ENCODE assay signal across 24 cellular contexts in genomic region chr20:1856419-1856818, GRCh38. TPM values are rescaled to one million over a fixed set of nuclear protein-coding genes. Genes with fewer than 3 reads are reported as not detected.
"Had no signal": no experiment of that assay in that cellular context is flagged by ENCODE, and none has a peak within 500 bp of the region (broad histone marks: within the 10 kb centered on the region; RNA-seq: fewer than 3 reads in every experiment).

No MANE protein-coding gene starts in this region.

- H3K4me1 Mint-ChIP-seq: activated CD4-positive, alpha-beta memory T cell treated with anti-CD3 and anti-CD28 coated beads, Interleukin-2, amount 10 ng/mL, durations not matched to agents 7 days and 5 days; activated CD8-positive, alpha-beta memory T cell treated with anti-CD3 and anti-CD28 coated beads, Interleukin-2, amount 10 ng/mL, durations not matched to agents 7 days and 5 days; activated naive CD8-positive, alpha-beta T cell treated with anti-CD3 and anti-CD28 coated beads, Interleukin-2, amount 10 ng/mL, durations not matched to agents 7 days and 5 days; stimulated activated naive CD8-positive, alpha-beta T cell treated with anti-CD3 and anti-CD28 coated beads, Interleukin-15, amount 100 ng/mL, for 72 hours had no signal

- H3K4me3 Mint-ChIP-seq: activated B cell treated with CpG ODN at 0.5 μM for 24 hours; activated CD4-positive, alpha-beta memory T cell treated with anti-CD3 and anti-CD28 coated beads, Interleukin-2, amount 10 ng/mL, durations not matched to agents 7 days and 5 days; activated CD8-positive, alpha-beta memory T cell treated with anti-CD3 and anti-CD28 coated beads, Interleukin-2, amount 10 ng/mL, durations not matched to agents 7 days and 5 days; activated naive CD8-positive, alpha-beta T cell treated with anti-CD3 and anti-CD28 coated beads, Interleukin-2, amount 10 ng/mL, durations not matched to agents 7 days and 5 days; effector memory CD8-positive, alpha-beta T cell; nephron; stimulated activated naive CD8-positive, alpha-beta T cell treated with anti-CD3 and anti-CD28 coated beads, Interleukin-15, amount 100 ng/mL, for 72 hours; type B pancreatic cell had no signal

- H3K4me1 ChIP-seq: body of pancreas, testis had no signal

- ATAC-seq: activated CD8-positive, alpha-beta memory T cell treated with anti-CD3 and anti-CD28 coated beads, Interleukin-2, amount 10 ng/mL, durations not matched to agents 7 days and 5 days; body of pancreas; effector memory CD8-positive, alpha-beta T cell; left lobe of liver; right cardiac atrium; stimulated activated naive CD8-positive, alpha-beta T cell treated with anti-CD3 and anti-CD28 coated beads, Interleukin-15, amount 100 ng/mL, for 72 hours had no signal

- H3K27ac Mint-ChIP-seq: activated B cell treated with CpG ODN at 0.5 μM for 24 hours; activated CD4-positive, alpha-beta memory T cell treated with anti-CD3 and anti-CD28 coated beads, Interleukin-2, amount 10 ng/mL, durations not matched to agents 7 days and 5 days; activated CD8-positive, alpha-beta memory T cell treated with anti-CD3 and anti-CD28 coated beads, Interleukin-2, amount 10 ng/mL, durations not matched to agents 7 days and 5 days; activated naive CD8-positive, alpha-beta T cell treated with anti-CD3 and anti-CD28 coated beads, Interleukin-2, amount 10 ng/mL, durations not matched to agents 7 days and 5 days; activated T-helper 2 cell treated with anti-CD3 and anti-CD28 coated beads, Interferon-gamma antibody, Interleukin-2, Interleukin-4, amounts not matched to agents 10 μg/mL and 5 μg/mL and 100 μg/mL, durations not matched to agents 14 hours and 24 hours and 36 hours; effector memory CD8-positive, alpha-beta T cell; nephron; stimulated activated naive CD8-positive, alpha-beta T cell treated with anti-CD3 and anti-CD28 coated beads, Interleukin-15, amount 100 ng/mL, for 72 hours; type B pancreatic cell had no signal

- H3K36me3 ChIP-seq: esophagus squamous epithelium had no signal

- DNase-seq: activated B cell treated with CpG ODN at 0.5 μM for 24 hours; activated CD4-positive, alpha-beta memory T cell treated with anti-CD3 and anti-CD28 coated beads, Interleukin-2, amount 10 ng/mL, durations not matched to agents 7 days and 5 days; activated CD4-positive, alpha-beta T cell treated with anti-CD3 and anti-CD28 coated beads for 48 hours; activated CD8-positive, alpha-beta memory T cell treated with anti-CD3 and anti-CD28 coated beads, Interleukin-2, amount 10 ng/mL, durations not matched to agents 7 days and 5 days; activated naive CD4-positive, alpha-beta T cell treated with Interleukin-2 at 50 U/mL for 16 hours; activated naive CD8-positive, alpha-beta T cell treated with anti-CD3 and anti-CD28 coated beads, Interleukin-2, amount 10 ng/mL, durations not matched to agents 7 days and 5 days; activated T-cell treated with anti-CD3 and anti-CD28 coated beads, Interleukin-2, amount 50 U/mL, for 1 hour; amygdala; body of pancreas; effector memory CD8-positive, alpha-beta T cell; esophagus squamous epithelium; foreskin melanocyte; glutamatergic neuron; nucleus accumbens; right cardiac atrium; small intestine; stimulated activated CD4-positive, alpha-beta T cell treated with anti-CD3 and anti-CD28 coated beads, Interleukin-4, amount 100 ng/mL, for 1 hour; stimulated activated naive CD8-positive, alpha-beta T cell treated with anti-CD3 and anti-CD28 coated beads, Interleukin-15, amount 100 ng/mL, for 72 hours; testis had no signal

- H3K9me3 Mint-ChIP-seq: activated B cell treated with CpG ODN at 0.5 μM for 24 hours; activated CD4-positive, alpha-beta memory T cell treated with anti-CD3 and anti-CD28 coated beads, Interleukin-2, amount 10 ng/mL, durations not matched to agents 7 days and 5 days; activated naive CD8-positive, alpha-beta T cell treated with anti-CD3 and anti-CD28 coated beads, Interleukin-2, amount 10 ng/mL, durations not matched to agents 7 days and 5 days; activated T-helper 2 cell treated with anti-CD3 and anti-CD28 coated beads, Interferon-gamma antibody, Interleukin-2, Interleukin-4, amounts not matched to agents 10 μg/mL and 5 μg/mL and 100 μg/mL, durations not matched to agents 14 hours and 24 hours and 36 hours; effector memory CD8-positive, alpha-beta T cell; nephron; stimulated activated naive CD8-positive, alpha-beta T cell treated with anti-CD3 and anti-CD28 coated beads, Interleukin-15, amount 100 ng/mL, for 72 hours; type B pancreatic cell had no signal

- H3K4me3 ChIP-seq: body of pancreas, esophagus squamous epithelium, lung, testis had no signal

- H3K9me3 ChIP-seq: body of pancreas, esophagus squamous epithelium, testis had no signal

- H3K36me3 Mint-ChIP-seq: activated CD8-positive, alpha-beta memory T cell treated with anti-CD3 and anti-CD28 coated beads, Interleukin-2, amount 10 ng/mL, durations not matched to agents 7 days and 5 days; activated naive CD8-positive, alpha-beta T cell treated with anti-CD3 and anti-CD28 coated beads, Interleukin-2, amount 10 ng/mL, durations not matched to agents 7 days and 5 days; type B pancreatic cell had no signal

RNA-seq across cellular contexts. Expression of gene SIRPA, which starts 38.8 kb away (rescaled TPM):
- total RNA-seq: activated CD4-positive, alpha-beta memory T cell treated with anti-CD3 and anti-CD28 coated beads, Interleukin-2, amount 10 ng/mL, durations not matched to agents 7 days and 5 days; activated CD8-positive, alpha-beta memory T cell treated with anti-CD3 and anti-CD28 coated beads, Interleukin-2, amount 10 ng/mL, durations not matched to agents 7 days and 5 days; activated T-helper 2 cell treated with anti-CD3 and anti-CD28 coated beads, Interferon-gamma antibody, Interleukin-2, Interleukin-4, amounts not matched to agents 10 μg/mL and 5 μg/mL and 100 μg/mL, durations not matched to agents 14 hours and 24 hours and 36 hours had no signal
